1 cellular context compared by ENCODE assay signal in genomic region chr6:75273009-75273408, GRCh38.
A peak's percentile ranks its signal among the peaks of the same experiment; 100 is the strongest.
TF ChIP-seq lines count a peak whose summit lies in the region.

No MANE protein-coding gene starts in this region.

TF ChIP-seq in GM12878, 131 proteins besides CTCF, POLR2A, EP300 and RAD21:
- TF ChIP-seq CHD4 (IDR thresholded peaks at IDR 0.05) (no peak), CREB1 (IDR thresholded peaks at IDR 0.05; ENCODE audit: low read depth) (no peak), SUPT20H (IDR thresholded peaks at IDR 0.05; ENCODE audit: borderline replicate concordance, control insufficient read depth, low read depth, low read length) (no peak), RELB (IDR thresholded peaks at IDR 0.05; ENCODE audit: low read depth) (no peak), SPI1 (IDR thresholded peaks at IDR 0.05; ENCODE audit: borderline replicate concordance, insufficient read depth, low read depth, low read length) (peak; percentile 38; the same call in 1 of the 2 replicates), ATF7 (IDR thresholded peaks at IDR 0.05; ENCODE audit: low read depth) (peak; percentile 87), ZNF592 (IDR thresholded peaks at IDR 0.05) (no peak)
